In the genomic region with DNA sequence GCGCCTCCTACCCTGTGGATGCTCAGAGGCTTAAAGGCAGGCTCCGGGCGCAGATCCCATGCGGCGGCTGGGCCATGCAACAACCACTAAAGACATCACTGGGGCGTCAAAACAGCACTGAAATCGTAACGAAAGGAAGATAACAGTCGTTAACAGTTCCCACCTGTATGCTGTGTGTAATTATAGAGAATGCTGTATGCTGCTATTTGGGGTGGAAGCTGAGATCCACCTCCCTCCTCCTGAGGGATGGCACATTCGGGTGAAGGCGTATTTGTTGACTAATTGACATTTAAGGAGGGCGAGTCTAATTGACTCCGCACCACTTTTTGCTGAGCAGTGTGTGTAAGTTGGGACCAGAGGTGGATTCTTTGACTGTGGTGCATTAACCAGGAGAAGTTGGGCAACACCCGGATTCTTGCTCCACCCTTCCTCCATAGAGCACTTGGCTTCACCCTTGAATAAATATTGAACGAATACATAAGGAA, we compare ENCODE assay signal across 8 cellular contexts. TPM values are rescaled to one million over a fixed set of nuclear protein-coding genes. Genes with fewer than 3 reads are reported as not detected.
DNase-seq lines count a peak whose midpoint lies in the region; ATAC-seq and TF ChIP-seq lines count a peak whose summit lies in the region.

No MANE protein-coding gene starts in this region.

- TF ChIP-seq POLR2A in GM18505 (IDR thresholded peaks at IDR 0.05; ENCODE audit: borderline replicate concordance, extremely low read depth, insufficient read depth, insufficient read length): no peak

- H3K4me3 ChIP-seq in adipocyte (ENCODE audit: low read length) (peak overlapping the region; percentile 98), skeletal muscle satellite cell (ENCODE audit: low read length) (peak overlapping the region; percentile 83)

- peak; percentile 11 for DNase-seq in AG09319 (ENCODE audit: extremely low read depth, low read depth)
- peak; percentile 43 for DNase-seq in NCI-H526 treated with DMSO at 0.1 percent for 48 hours (lab: John Stamatoyannopoulos, UW)
- peak; percentile 80 for DNase-seq in adipocyte (ENCODE audit: low read depth)
- DNase-seq in hepatic stellate cell (ENCODE audit: low spot score): peak; percentile 38
- no peak for DNase-seq in DMS114 treated with DMSO at 0.1 percent for 48 hours (lab: John Stamatoyannopoulos, UW; ENCODE audit: unreplicated experiment)

- peak overlapping the region; percentile 83 for H3K4me2 ChIP-seq in skeletal muscle satellite cell (ENCODE audit: low read length)

- H3K9ac ChIP-seq in adipocyte (ENCODE audit: low read length): peak overlapping the region; percentile 99
- peak overlapping the region; percentile 90 for H3K9ac ChIP-seq in skeletal muscle satellite cell (ENCODE audit: low read depth, low read length)

- H3K9me3 ChIP-seq in adipocyte (ENCODE audit: control insufficient read depth, low read length) (peaks cover 2% of the 10 kb centered on the region), skeletal muscle satellite cell (replicated peaks; ENCODE audit: low read length) (no peaks in the 10 kb centered on the region)

- H3K36me3 ChIP-seq in adipocyte (ENCODE audit: control insufficient read depth, insufficient read depth, low read length, severe bottlenecking) (peaks cover 8% of the 10 kb centered on the region), skeletal muscle satellite cell (ENCODE audit: insufficient read depth, low read length) (peaks cover 9% of the 10 kb centered on the region)

- H3K27me3 ChIP-seq in adipocyte (replicated peaks; ENCODE audit: control insufficient read depth, insufficient read depth, low read length) (no peaks in the 10 kb centered on the region), skeletal muscle satellite cell (ENCODE audit: control insufficient read depth, insufficient read depth, low read length) (peaks cover 2% of the 10 kb centered on the region)

- ATAC-seq in GM18505 (IDR thresholded peaks at IDR 0.05; ENCODE audit: unreplicated experiment) (peak; percentile 69), HG02938 (IDR thresholded peaks at IDR 0.05; ENCODE audit: unreplicated experiment) (peak; percentile 67)

- H3K4me1 ChIP-seq in adipocyte (ENCODE audit: control insufficient read depth, insufficient read depth, low read length) (peaks cover 7% of the 10 kb centered on the region), skeletal muscle satellite cell (ENCODE audit: control insufficient read depth, insufficient read depth, low read length) (no peaks in the 10 kb centered on the region)

- TF ChIP-seq CTCF in AG09319 (IDR thresholded peaks at IDR 0.05; ENCODE audit: low read depth, low read length): peak; percentile 9; the same call in 1 of the 2 replicates

RNA-seq across cellular contexts. Expression of a gene that starts 0.7 kb away (rescaled TPM):
- 9.8 and 12.4 TPM in 2 replicates for total RNA-seq in skeletal muscle satellite cell (2012; rRNA removed)
